Comparison of ENCODE assay signal across 1 cellular context in the genomic region with DNA sequence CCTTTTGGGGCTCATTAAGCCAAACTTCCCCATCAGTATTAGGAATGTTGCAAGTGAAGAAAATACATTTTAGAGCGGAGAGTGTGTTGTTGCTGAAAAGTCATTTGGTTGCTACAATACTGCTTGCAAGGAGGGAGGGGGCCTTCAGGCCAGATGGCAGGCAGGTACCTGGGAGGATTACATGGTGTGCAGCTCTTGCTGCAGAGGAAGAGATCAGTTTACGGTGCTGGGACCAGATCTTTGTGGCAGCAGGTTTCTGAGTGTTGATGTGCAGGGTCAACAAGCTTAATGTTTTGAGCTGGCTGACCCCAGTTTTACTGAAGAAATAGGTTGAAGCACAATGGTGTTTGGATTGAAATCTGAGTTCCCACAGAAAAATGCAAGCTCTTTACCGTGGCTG.
TF ChIP-seq lines count a peak whose summit lies in the region.

No MANE protein-coding gene starts in this region.

TF ChIP-seq in GM23338, 12 proteins besides CTCF, POLR2A, EP300 and RAD21 (continued from another document):
- TF ChIP-seq, protein P1, sequence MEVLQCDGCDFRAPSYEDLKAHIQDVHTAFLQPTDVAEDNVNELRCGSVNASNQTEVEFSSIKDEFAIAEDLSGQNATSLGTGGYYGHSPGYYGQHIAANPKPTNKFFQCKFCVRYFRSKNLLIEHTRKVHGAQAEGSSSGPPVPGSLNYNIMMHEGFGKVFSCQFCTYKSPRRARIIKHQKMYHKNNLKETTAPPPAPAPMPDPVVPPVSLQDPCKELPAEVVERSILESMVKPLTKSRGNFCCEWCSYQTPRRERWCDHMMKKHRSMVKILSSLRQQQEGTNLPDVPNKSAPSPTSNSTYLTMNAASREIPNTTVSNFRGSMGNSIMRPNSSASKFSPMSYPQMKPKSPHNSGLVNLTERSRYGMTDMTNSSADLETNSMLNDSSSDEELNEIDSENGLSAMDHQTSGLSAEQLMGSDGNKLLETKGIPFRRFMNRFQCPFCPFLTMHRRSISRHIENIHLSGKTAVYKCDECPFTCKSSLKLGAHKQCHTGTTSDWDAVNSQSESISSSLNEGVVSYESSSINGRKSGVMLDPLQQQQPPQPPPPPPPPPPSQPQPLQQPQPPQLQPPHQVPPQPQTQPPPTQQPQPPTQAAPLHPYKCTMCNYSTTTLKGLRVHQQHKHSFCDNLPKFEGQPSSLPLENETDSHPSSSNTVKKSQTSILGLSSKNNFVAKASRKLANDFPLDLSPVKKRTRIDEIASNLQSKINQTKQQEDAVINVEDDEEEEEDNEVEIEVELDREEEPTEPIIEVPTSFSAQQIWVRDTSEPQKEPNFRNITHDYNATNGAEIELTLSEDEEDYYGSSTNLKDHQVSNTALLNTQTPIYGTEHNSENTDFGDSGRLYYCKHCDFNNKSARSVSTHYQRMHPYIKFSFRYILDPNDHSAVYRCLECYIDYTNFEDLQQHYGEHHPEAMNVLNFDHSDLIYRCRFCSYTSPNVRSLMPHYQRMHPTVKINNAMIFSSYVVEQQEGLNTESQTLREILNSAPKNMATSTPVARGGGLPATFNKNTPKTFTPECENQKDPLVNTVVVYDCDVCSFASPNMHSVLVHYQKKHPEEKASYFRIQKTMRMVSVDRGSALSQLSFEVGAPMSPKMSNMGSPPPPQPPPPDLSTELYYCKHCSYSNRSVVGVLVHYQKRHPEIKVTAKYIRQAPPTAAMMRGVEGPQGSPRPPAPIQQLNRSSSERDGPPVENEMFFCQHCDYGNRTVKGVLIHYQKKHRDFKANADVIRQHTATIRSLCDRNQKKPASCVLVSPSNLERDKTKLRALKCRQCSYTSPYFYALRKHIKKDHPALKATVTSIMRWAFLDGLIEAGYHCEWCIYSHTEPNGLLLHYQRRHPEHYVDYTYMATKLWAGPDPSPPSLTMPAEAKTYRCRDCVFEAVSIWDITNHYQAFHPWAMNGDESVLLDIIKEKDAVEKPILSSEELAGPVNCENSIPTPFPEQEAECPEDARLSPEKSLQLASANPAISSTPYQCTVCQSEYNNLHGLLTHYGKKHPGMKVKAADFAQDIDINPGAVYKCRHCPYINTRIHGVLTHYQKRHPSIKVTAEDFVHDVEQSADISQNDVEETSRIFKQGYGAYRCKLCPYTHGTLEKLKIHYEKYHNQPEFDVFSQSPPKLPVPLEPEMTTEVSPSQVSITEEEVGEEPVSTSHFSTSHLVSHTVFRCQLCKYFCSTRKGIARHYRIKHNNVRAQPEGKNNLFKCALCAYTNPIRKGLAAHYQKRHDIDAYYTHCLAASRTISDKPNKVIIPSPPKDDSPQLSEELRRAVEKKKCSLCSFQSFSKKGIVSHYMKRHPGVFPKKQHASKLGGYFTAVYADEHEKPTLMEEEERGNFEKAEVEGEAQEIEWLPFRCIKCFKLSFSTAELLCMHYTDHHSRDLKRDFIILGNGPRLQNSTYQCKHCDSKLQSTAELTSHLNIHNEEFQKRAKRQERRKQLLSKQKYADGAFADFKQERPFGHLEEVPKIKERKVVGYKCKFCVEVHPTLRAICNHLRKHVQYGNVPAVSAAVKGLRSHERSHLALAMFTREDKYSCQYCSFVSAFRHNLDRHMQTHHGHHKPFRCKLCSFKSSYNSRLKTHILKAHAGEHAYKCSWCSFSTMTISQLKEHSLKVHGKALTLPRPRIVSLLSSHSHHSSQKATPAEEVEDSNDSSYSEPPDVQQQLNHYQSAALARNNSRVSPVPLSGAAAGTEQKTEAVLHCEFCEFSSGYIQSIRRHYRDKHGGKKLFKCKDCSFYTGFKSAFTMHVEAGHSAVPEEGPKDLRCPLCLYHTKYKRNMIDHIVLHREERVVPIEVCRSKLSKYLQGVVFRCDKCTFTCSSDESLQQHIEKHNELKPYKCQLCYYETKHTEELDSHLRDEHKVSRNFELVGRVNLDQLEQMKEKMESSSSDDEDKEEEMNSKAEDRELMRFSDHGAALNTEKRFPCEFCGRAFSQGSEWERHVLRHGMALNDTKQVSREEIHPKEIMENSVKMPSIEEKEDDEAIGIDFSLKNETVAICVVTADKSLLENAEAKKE (CRISPR knock-in tag; IDR thresholded peaks at IDR 0.05): no peak
- TF ChIP-seq ZNF331 (CRISPR knock-in tag; IDR thresholded peaks at IDR 0.05; ENCODE audit: low read depth) (no peak), NANOG (IDR thresholded peaks at IDR 0.05; ENCODE audit: borderline replicate concordance) (no peak), STAT1 (IDR thresholded peaks at IDR 0.05; ENCODE audit: unreplicated experiment) (no peak), ZNF114 (CRISPR knock-in tag; IDR thresholded peaks at IDR 0.05) (no peak), EZH2 (IDR thresholded peaks at IDR 0.05; ENCODE audit: low read depth, unreplicated experiment) (no peak), JUNB (IDR thresholded peaks at IDR 0.05; ENCODE audit: unreplicated experiment) (no peak), EZH2phosphoT487 (IDR thresholded peaks at IDR 0.05; ENCODE audit: unreplicated experiment) (no peak)
- TF ChIP-seq, protein P2, sequence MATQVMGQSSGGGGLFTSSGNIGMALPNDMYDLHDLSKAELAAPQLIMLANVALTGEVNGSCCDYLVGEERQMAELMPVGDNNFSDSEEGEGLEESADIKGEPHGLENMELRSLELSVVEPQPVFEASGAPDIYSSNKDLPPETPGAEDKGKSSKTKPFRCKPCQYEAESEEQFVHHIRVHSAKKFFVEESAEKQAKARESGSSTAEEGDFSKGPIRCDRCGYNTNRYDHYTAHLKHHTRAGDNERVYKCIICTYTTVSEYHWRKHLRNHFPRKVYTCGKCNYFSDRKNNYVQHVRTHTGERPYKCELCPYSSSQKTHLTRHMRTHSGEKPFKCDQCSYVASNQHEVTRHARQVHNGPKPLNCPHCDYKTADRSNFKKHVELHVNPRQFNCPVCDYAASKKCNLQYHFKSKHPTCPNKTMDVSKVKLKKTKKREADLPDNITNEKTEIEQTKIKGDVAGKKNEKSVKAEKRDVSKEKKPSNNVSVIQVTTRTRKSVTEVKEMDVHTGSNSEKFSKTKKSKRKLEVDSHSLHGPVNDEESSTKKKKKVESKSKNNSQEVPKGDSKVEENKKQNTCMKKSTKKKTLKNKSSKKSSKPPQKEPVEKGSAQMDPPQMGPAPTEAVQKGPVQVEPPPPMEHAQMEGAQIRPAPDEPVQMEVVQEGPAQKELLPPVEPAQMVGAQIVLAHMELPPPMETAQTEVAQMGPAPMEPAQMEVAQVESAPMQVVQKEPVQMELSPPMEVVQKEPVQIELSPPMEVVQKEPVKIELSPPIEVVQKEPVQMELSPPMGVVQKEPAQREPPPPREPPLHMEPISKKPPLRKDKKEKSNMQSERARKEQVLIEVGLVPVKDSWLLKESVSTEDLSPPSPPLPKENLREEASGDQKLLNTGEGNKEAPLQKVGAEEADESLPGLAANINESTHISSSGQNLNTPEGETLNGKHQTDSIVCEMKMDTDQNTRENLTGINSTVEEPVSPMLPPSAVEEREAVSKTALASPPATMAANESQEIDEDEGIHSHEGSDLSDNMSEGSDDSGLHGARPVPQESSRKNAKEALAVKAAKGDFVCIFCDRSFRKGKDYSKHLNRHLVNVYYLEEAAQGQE (IDR thresholded peaks at IDR 0.05; ENCODE audit: unreplicated experiment): no peak
- TF ChIP-seq, protein P3, sequence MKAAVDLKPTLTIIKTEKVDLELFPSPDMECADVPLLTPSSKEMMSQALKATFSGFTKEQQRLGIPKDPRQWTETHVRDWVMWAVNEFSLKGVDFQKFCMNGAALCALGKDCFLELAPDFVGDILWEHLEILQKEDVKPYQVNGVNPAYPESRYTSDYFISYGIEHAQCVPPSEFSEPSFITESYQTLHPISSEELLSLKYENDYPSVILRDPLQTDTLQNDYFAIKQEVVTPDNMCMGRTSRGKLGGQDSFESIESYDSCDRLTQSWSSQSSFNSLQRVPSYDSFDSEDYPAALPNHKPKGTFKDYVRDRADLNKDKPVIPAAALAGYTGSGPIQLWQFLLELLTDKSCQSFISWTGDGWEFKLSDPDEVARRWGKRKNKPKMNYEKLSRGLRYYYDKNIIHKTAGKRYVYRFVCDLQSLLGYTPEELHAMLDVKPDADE (IDR thresholded peaks at IDR 0.05): no peak
